ENCODE assay signal across 13 cellular contexts in genomic region chr2:237315881-237316225, GRCh38.
DNase-seq lines count a peak whose midpoint lies in the region; ATAC-seq and TF ChIP-seq lines count a peak whose summit lies in the region.
"Had no signal": no experiment of that assay in that cellular context is flagged by ENCODE, and none has a peak within 500 bp of the region (broad histone marks: within the 10 kb centered on the region; RNA-seq: fewer than 3 reads in every experiment).

No MANE protein-coding gene starts in this region.

- peak overlapping the region in 3 of 5 experiments; percentile 48 to 97 (median 94) for H3K27ac Mint-ChIP-seq in brain
- H3K27ac Mint-ChIP-seq in CD4-positive, alpha-beta memory T cell, result no peak overlapping the region
- H3K27ac Mint-ChIP-seq in stimulated activated memory B cell treated with anti-CD40 and anti-IgM and Interleukin-4, amounts not matched to agents 10 μg/mL and 1 μg/mL and 100 μg/mL, for 72 hours, result no peak overlapping the region
- H3K27ac Mint-ChIP-seq: activated naive CD8-positive, alpha-beta T cell treated with anti-CD3 and anti-CD28 coated beads, Interleukin-2, amount 10 ng/mL, durations not matched to agents 7 days and 5 days had no signal

- TF ChIP-seq POLR2A in transverse colon (IDR thresholded peaks at IDR 0.05), result no peak

- no peak for DNase-seq in left ventricle myocardium inferior
- DNase-seq in osteoblast (ENCODE audit: insufficient read length, low spot score, missing footprints), result no peak
- DNase-seq in transverse colon, result no peak
- DNase-seq in DMS153 (lab: John Stamatoyannopoulos, UW), result no peak
- no peak for DNase-seq in CD4-positive, alpha-beta memory T cell
- DNase-seq: activated CD8-positive, alpha-beta memory T cell treated with anti-CD3 and anti-CD28 coated beads, Interleukin-2, amount 50 U/mL, for 4 hours; activated naive CD8-positive, alpha-beta T cell treated with anti-CD3 and anti-CD28 coated beads, Interleukin-2, amount 10 ng/mL, durations not matched to agents 7 days and 5 days; NCI-H146; NCI-H774 had no signal

- peaks cover 27% of the 10 kb centered on the region for H3K27me3 Mint-ChIP-seq in brain
- peaks cover 2 to 13% of the 10 kb centered on the region in 2 donors for H3K27me3 Mint-ChIP-seq in CD4-positive, alpha-beta memory T cell
- H3K27me3 Mint-ChIP-seq in stimulated activated memory B cell treated with anti-CD40 and anti-IgM and Interleukin-4, amounts not matched to agents 10 μg/mL and 1 μg/mL and 100 μg/mL, for 72 hours, result peaks cover 22% of the 10 kb centered on the region

- H4K20me1 ChIP-seq in osteoblast (ENCODE audit: insufficient read depth, low read length), result no peaks in the 10 kb centered on the region

- intact Hi-C loops in left ventricle myocardium inferior (cut with micrococcal nuclease) (no loop called here), transverse colon (cut with DNase I; ENCODE audit: low total_unique reads) (loop anchor here (2.0 to 5.0 kb wide), 2 partner anchors 25 to 61 kb away; no protein-coding TSS in a partner anchor)
- intact Hi-C loops in CD4-positive, alpha-beta memory T cell (cut with micrococcal nuclease), result no loop called here

- ATAC-seq in HG03025 (IDR thresholded peaks at IDR 0.05; ENCODE audit: low FRiP score, unreplicated experiment), result no peak
- no peak for ATAC-seq in stimulated activated memory B cell treated with anti-CD40 and anti-IgM and Interleukin-4, amounts not matched to agents 10 μg/mL and 1 μg/mL and 100 μg/mL, for 72 hours
- ATAC-seq: K562 had no signal

- H3K4me1 ChIP-seq in left ventricle myocardium inferior (peaks cover 41% of the 10 kb centered on the region), osteoblast (ENCODE audit: insufficient read depth, low read length) (peaks cover 32% of the 10 kb centered on the region), transverse colon (peaks cover 10 to 34% (median 27%) of the 10 kb centered on the region in 4 donors)
- no peaks in the 10 kb centered on the region for H3K4me1 ChIP-seq in CD4-positive, alpha-beta memory T cell (ENCODE audit: insufficient read depth, low read length)

- no peaks in the 10 kb centered on the region for H3K36me3 Mint-ChIP-seq in brain
- no peaks in the 10 kb centered on the region for H3K36me3 Mint-ChIP-seq in CD4-positive, alpha-beta memory T cell
- H3K36me3 Mint-ChIP-seq in stimulated activated memory B cell treated with anti-CD40 and anti-IgM and Interleukin-4, amounts not matched to agents 10 μg/mL and 1 μg/mL and 100 μg/mL, for 72 hours, result no peaks in the 10 kb centered on the region
- H3K36me3 Mint-ChIP-seq: activated naive CD8-positive, alpha-beta T cell treated with anti-CD3 and anti-CD28 coated beads, Interleukin-2, amount 10 ng/mL, durations not matched to agents 7 days and 5 days had no signal

- H3K36me3 ChIP-seq in left ventricle myocardium inferior, result no peaks in the 10 kb centered on the region
- H3K36me3 ChIP-seq in osteoblast (ENCODE audit: insufficient read depth, low read length), result no peaks in the 10 kb centered on the region
- no peaks in the 10 kb centered on the region for H3K36me3 ChIP-seq in transverse colon
- H3K36me3 ChIP-seq in CD4-positive, alpha-beta memory T cell (ENCODE audit: insufficient read depth, low read length), result no peaks in the 10 kb centered on the region

- no peaks in the 10 kb centered on the region for H3K27me3 ChIP-seq in left ventricle myocardium inferior (ENCODE audit: low read depth)
- no peaks in the 10 kb centered on the region for H3K27me3 ChIP-seq in osteoblast (ENCODE audit: insufficient read depth, low read length)
- H3K27me3 ChIP-seq in transverse colon, result no peaks in the 10 kb centered on the region
- H3K27me3 ChIP-seq in CD4-positive, alpha-beta memory T cell (ENCODE audit: insufficient read depth, low read length), result no peaks in the 10 kb centered on the region

- in situ Hi-C loops in transverse colon (cut with MboI; ENCODE audit: low pct_ligation_motif_present in 1 of 4, low pct_unique_long_range_greater_than_20kb in 1 of 4, low sequenced_read_pairs in 3 of 4), result no loop called here

- POLR2A ChIA-PET in CD4-positive, alpha-beta memory T cell (lab: Charles Lee; ENCODE audit: partially characterized antibody), result no interaction called here

- CTCF ChIA-PET in CD4-positive, alpha-beta memory T cell (lab: Charles Lee; ENCODE audit: partially characterized antibody), result no interaction called here

- no peak for TF ChIP-seq EP300 in transverse colon (IDR thresholded peaks at IDR 0.05; ENCODE audit: low read depth)

- no peak overlapping the region for H2AFZ ChIP-seq in osteoblast (ENCODE audit: low read length)

- TF ChIP-seq CTCF in brain (conservative IDR thresholded peaks at IDR 0.05) (no peak), left ventricle myocardium inferior (IDR thresholded peaks at IDR 0.05; ENCODE audit: borderline replicate concordance) (no peak), osteoblast (IDR thresholded peaks at IDR 0.05; ENCODE audit: extremely low read depth, low read depth, low read length) (no peak), transverse colon (IDR thresholded peaks at IDR 0.05) (no peak)

- H3K4me1 Mint-ChIP-seq in brain, result peaks cover 49% of the 10 kb centered on the region
- no peaks in the 10 kb centered on the region for H3K4me1 Mint-ChIP-seq in CD4-positive, alpha-beta memory T cell
- no peaks in the 10 kb centered on the region for H3K4me1 Mint-ChIP-seq in stimulated activated memory B cell treated with anti-CD40 and anti-IgM and Interleukin-4, amounts not matched to agents 10 μg/mL and 1 μg/mL and 100 μg/mL, for 72 hours

- H3K27ac ChIP-seq in left ventricle myocardium inferior (replicated peaks) (peak overlapping the region; percentile 91), osteoblast (ENCODE audit: low read depth, low read length) (peak overlapping the region; percentile 93), transverse colon (peak overlapping the region; percentile 86 to 92 (median 90))
- no peak overlapping the region for H3K27ac ChIP-seq in CD4-positive, alpha-beta memory T cell (ENCODE audit: low read depth, low read length)

- no peak overlapping the region for H3K4me3 ChIP-seq in left ventricle myocardium inferior
- H3K4me3 ChIP-seq in osteoblast (ENCODE audit: insufficient read depth, low read length), result no peak overlapping the region
- no peak overlapping the region for H3K4me3 ChIP-seq in transverse colon
- no peak overlapping the region for H3K4me3 ChIP-seq in CD4-positive, alpha-beta memory T cell (ENCODE audit: low read length in 2 of 2)
- H3K4me3 ChIP-seq: K562 had no signal

- H3K9me3 ChIP-seq in left ventricle myocardium inferior (replicated peaks) (no peaks in the 10 kb centered on the region), osteoblast (ENCODE audit: low read depth, low read length) (no peaks in the 10 kb centered on the region), transverse colon (no peaks in the 10 kb centered on the region)
- no peaks in the 10 kb centered on the region for H3K9me3 ChIP-seq in CD4-positive, alpha-beta memory T cell (ENCODE audit: control insufficient read depth in 1 of 2, low read length in 2 of 2)

- H3K4me2 ChIP-seq in osteoblast (ENCODE audit: insufficient read depth, low read length), result no peak overlapping the region

- WGBS in transverse colon (ENCODE audit: low coverage in 1 of 2), 2 donors, result 26 to 31% methylated on average over 6 of the region's 6 CpGs

- H3K4me3 Mint-ChIP-seq in brain, result no peak overlapping the region
- no peak overlapping the region for H3K4me3 Mint-ChIP-seq in CD4-positive, alpha-beta memory T cell
- H3K4me3 Mint-ChIP-seq in stimulated activated memory B cell treated with anti-CD40 and anti-IgM and Interleukin-4, amounts not matched to agents 10 μg/mL and 1 μg/mL and 100 μg/mL, for 72 hours, result no peak overlapping the region
- H3K4me3 Mint-ChIP-seq: activated naive CD8-positive, alpha-beta T cell treated with anti-CD3 and anti-CD28 coated beads, Interleukin-2, amount 10 ng/mL, durations not matched to agents 7 days and 5 days had no signal

- no peaks in the 10 kb centered on the region for H3K79me2 ChIP-seq in osteoblast (ENCODE audit: insufficient read depth, low read length)

- peaks cover 0 to 4% (median 0%) of the 10 kb centered on the region in 5 experiments for H3K9me3 Mint-ChIP-seq in brain
- no peaks in the 10 kb centered on the region for H3K9me3 Mint-ChIP-seq in CD4-positive, alpha-beta memory T cell
- H3K9me3 Mint-ChIP-seq in stimulated activated memory B cell treated with anti-CD40 and anti-IgM and Interleukin-4, amounts not matched to agents 10 μg/mL and 1 μg/mL and 100 μg/mL, for 72 hours, result no peaks in the 10 kb centered on the region
- H3K9me3 Mint-ChIP-seq: activated naive CD8-positive, alpha-beta T cell treated with anti-CD3 and anti-CD28 coated beads, Interleukin-2, amount 10 ng/mL, durations not matched to agents 7 days and 5 days had no signal

Comparison
In these comparisons a context has a peak if more than half of its experiments do, and no peak if none do; other contexts are left out.
1. H3K27ac Mint-ChIP-seq: peak in brain (3 of 5); none in CD4-positive, alpha-beta memory T cell (0 of 7) and stimulated activated memory B cell treated with anti-CD40 and anti-IgM and Interleukin-4, amounts not matched to agents 10 μg/mL and 1 μg/mL and 100 μg/mL, for 72 hours (single experiment).